In the genomic region with DNA sequence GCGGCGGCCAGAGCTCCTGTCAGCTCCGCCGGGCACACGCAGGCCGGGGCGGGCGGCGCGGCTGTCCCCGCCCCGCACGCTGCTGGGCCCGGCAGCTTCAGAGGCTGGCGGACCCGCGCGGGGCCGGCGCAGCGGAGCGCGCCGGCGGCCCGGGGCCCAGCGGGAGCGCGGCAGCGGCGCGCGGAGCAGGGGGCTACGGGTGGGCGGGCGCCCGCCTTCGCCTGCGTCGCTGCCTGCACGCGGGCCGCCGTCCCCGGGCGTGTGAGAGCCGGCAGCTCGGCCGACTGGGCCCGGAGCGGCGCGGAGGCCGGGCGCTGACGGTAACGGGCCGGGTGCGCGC, we compare ENCODE assay signal across 8 cellular contexts.
DNase-seq lines count a peak whose midpoint lies in the region; ATAC-seq and TF ChIP-seq lines count a peak whose summit lies in the region.

No MANE protein-coding gene starts in this region.

- H3K4me3 ChIP-seq in RWPE2 (ENCODE audit: severe bottlenecking), result peak overlapping the region; percentile 53
- peak overlapping the region; percentile 70 for H3K4me3 ChIP-seq in fibroblast of pulmonary artery (replicated peaks; ENCODE audit: low read depth, low read length)

- H3K4me1 ChIP-seq in RWPE2 (ENCODE audit: insufficient read depth, poor library complexity, severe bottlenecking), result peaks cover 5% of the 10 kb centered on the region

- H3K27me3 Mint-ChIP-seq in stimulated activated memory B cell treated with anti-CD40 and anti-IgM and Interleukin-4, amounts not matched to agents 10 μg/mL and 1 μg/mL and 100 μg/mL, for 72 hours, result no peaks in the 10 kb centered on the region

- peak overlapping the region; percentile 86 for H3K4me3 Mint-ChIP-seq in stimulated activated memory B cell treated with anti-CD40 and anti-IgM and Interleukin-4, amounts not matched to agents 10 μg/mL and 1 μg/mL and 100 μg/mL, for 72 hours

- peaks cover 55% of the 10 kb centered on the region for H3K4me1 Mint-ChIP-seq in stimulated activated memory B cell treated with anti-CD40 and anti-IgM and Interleukin-4, amounts not matched to agents 10 μg/mL and 1 μg/mL and 100 μg/mL, for 72 hours

- H3K36me3 ChIP-seq in RWPE2 (ENCODE audit: low read depth), result peaks cover 13% of the 10 kb centered on the region

- DNase-seq in NCI-H2171 (lab: John Stamatoyannopoulos, UW) (peak; percentile 50), NCI-H2171 treated with DMSO at 0.1 percent for 48 hours (lab: John Stamatoyannopoulos, UW) (no peak), RWPE2 (ENCODE audit: low spot score) (no peak), fibroblast of pulmonary artery (ENCODE audit: low read depth) (no peak), AG08395 (ENCODE audit: low spot score) (no peak), NCI-H1694 treated with DMSO at 0.1 percent for 48 hours (lab: John Stamatoyannopoulos, UW) (no peak)

- H3K27me3 ChIP-seq in RWPE2 (ENCODE audit: insufficient read depth, poor library complexity, severe bottlenecking), result no peaks in the 10 kb centered on the region

- peak overlapping the region; percentile 91 for H3K27ac Mint-ChIP-seq in stimulated activated memory B cell treated with anti-CD40 and anti-IgM and Interleukin-4, amounts not matched to agents 10 μg/mL and 1 μg/mL and 100 μg/mL, for 72 hours

- H3K27ac ChIP-seq in RWPE2 (ENCODE audit: poor library complexity, severe bottlenecking), result peak overlapping the region; percentile 34

- H3K9me3 ChIP-seq in RWPE2 (ENCODE audit: severe bottlenecking), result no peaks in the 10 kb centered on the region

- H3K9me3 Mint-ChIP-seq in stimulated activated memory B cell treated with anti-CD40 and anti-IgM and Interleukin-4, amounts not matched to agents 10 μg/mL and 1 μg/mL and 100 μg/mL, for 72 hours, result no peaks in the 10 kb centered on the region

- ATAC-seq in RWPE2 (ENCODE audit: low read depth) (no peak), GM21786 (IDR thresholded peaks at IDR 0.05; ENCODE audit: unreplicated experiment) (no peak)
- no peak for ATAC-seq in stimulated activated memory B cell treated with anti-CD40 and anti-IgM and Interleukin-4, amounts not matched to agents 10 μg/mL and 1 μg/mL and 100 μg/mL, for 72 hours

- TF ChIP-seq CTCF in RWPE2 (IDR thresholded peaks at IDR 0.05; ENCODE audit: poor library complexity, severe bottlenecking) (no peak), fibroblast of pulmonary artery (IDR thresholded peaks at IDR 0.05; ENCODE audit: low read length, missing control alignments) (no peak)

- H3K36me3 Mint-ChIP-seq in stimulated activated memory B cell treated with anti-CD40 and anti-IgM and Interleukin-4, amounts not matched to agents 10 μg/mL and 1 μg/mL and 100 μg/mL, for 72 hours, result peaks cover 28% of the 10 kb centered on the region
